Comparison of ENCODE assay signal across 8 cellular contexts in genomic region chr17:35763767-35764122, GRCh38. TPM values are rescaled to one million over a fixed set of nuclear protein-coding genes. Genes with fewer than 3 reads are reported as not detected.
A peak's percentile ranks its signal among the peaks of the same experiment; 100 is the strongest.
DNase-seq lines count a peak whose midpoint lies in the region; ATAC-seq, FAIRE-seq and TF ChIP-seq lines count a peak whose summit lies in the region.

No MANE protein-coding gene starts in this region.

- no peak overlapping the region for H3K9ac ChIP-seq in GM12878 (ENCODE audit: control insufficient read depth, insufficient read depth, low read length)
- H3K9ac ChIP-seq in mucosa of stomach (ENCODE audit: low read length), result peak overlapping the region; percentile 34

- no peak for FAIRE-seq in GM12878 (lab: Jason Lieb, UNC)

- TF ChIP-seq CTCF in GM12878 (IDR thresholded peaks at IDR 0.05 in 2 of 3, conservative IDR thresholded peaks at IDR 0.05 in 1 of 3; ENCODE audit: control insufficient read depth in 2 of 3, extremely low read depth in 1 of 3, insufficient read depth in 1 of 3, low read depth in 3 of 3, low read length in 3 of 3) (no peak), vagina (IDR thresholded peaks at IDR 0.05) (no peak), GM10266 (IDR thresholded peaks at IDR 0.05; ENCODE audit: control insufficient read depth, insufficient read depth, low read depth, missing control alignments) (no peak)

- TF ChIP-seq POLR2A in GM12878 (IDR thresholded peaks at IDR 0.05; ENCODE audit: low read depth, low read length) (no peak), vagina (IDR thresholded peaks at IDR 0.05) (no peak)

- no peak overlapping the region for H3K27ac ChIP-seq in GM12878 (ENCODE audit: control insufficient read depth, insufficient read depth)
- H3K27ac ChIP-seq in vagina, result no peak overlapping the region

- RAD21 ChIA-PET in GM12878 (lab: Charles Lee; ENCODE audit: unreplicated experiment), result interaction anchor here (0.7 to 2.9 kb wide), 8 partner anchors 16 to 441 kb away, joined by 3 to 50 read pairs (median 4); partner anchors contain the start of gene TAF15

- CTCF ChIA-PET in GM12878 (lab: Yijun Ruan, JAX), result interaction anchor here (0.7 to 8.3 kb wide), 49 partner anchors 8 to 241 kb away, joined by 3 to 220 read pairs (median 4); partner anchors contain the start of genes GAS2L2, RDM1, SLFN12L and TAF15

- no TSS peak for BruUV-seq in GM12878 (replicated peaks; lab: Mats Ljungman, UMichigan)

- intact Hi-C loops in GM12878 (cut with micrococcal nuclease; ENCODE audit: unreplicated experiment) (no loop called here), vagina (cut with DNase I) (loop anchor here (2.0 kb wide), 1 partner anchor 41 kb away; no protein-coding TSS in a partner anchor)

- in situ Hi-C loops in GM12878 (cut with MboI), result no loop called here

- no peak for TF ChIP-seq RAD21 in GM12878 (IDR thresholded peaks at IDR 0.05; ENCODE audit: insufficient read depth, low read depth, low read length)

- no peaks in the 10 kb centered on the region for H3K9me3 Mint-ChIP-seq in stimulated activated naive CD8-positive, alpha-beta T cell treated with anti-CD3 and anti-CD28 coated beads, Interleukin-15, Interleukin-2, amounts not matched to agents 100 ng/mL and 50 ng/mL, for 24 hours

- H2AFZ ChIP-seq in GM12878 (ENCODE audit: control insufficient read depth, low read depth, low read length), result peak overlapping the region; percentile 62; the same call in 1 of the 2 replicates

- DNase-seq in stimulated activated naive CD8-positive, alpha-beta T cell treated with anti-CD3 and anti-CD28 coated beads, Interleukin-15, Interleukin-2, amounts not matched to agents 100 U/mL and 50 U/mL, for 24 hours, result no peak
- DNase-seq in GM12878 (ENCODE audit: low read depth, low spot score) (no peak), vagina (ENCODE audit: extremely low spot score in 2 of 2) (no peak), COR-L47 (lab: John Stamatoyannopoulos, UW) (no peak), GM10266 (ENCODE audit: extremely low spot score) (no peak)

- peaks cover 8% of the 10 kb centered on the region for H3K4me1 Mint-ChIP-seq in stimulated activated naive CD8-positive, alpha-beta T cell treated with anti-CD3 and anti-CD28 coated beads, Interleukin-15, Interleukin-2, amounts not matched to agents 100 ng/mL and 50 ng/mL, for 24 hours (ENCODE audit: low read depth)

- TF ChIP-seq EP300 in GM12878 (IDR thresholded peaks at IDR 0.05; ENCODE audit: borderline replicate concordance in 1 of 2, control insufficient read depth in 1 of 2, low read depth in 2 of 2, low read length in 2 of 2), result no peak

- ATAC-seq in stimulated activated naive CD8-positive, alpha-beta T cell treated with anti-CD3 and anti-CD28 coated beads, Interleukin-15, Interleukin-2, amounts not matched to agents 100 U/mL and 50 U/mL, for 24 hours, result no peak
- no peak for ATAC-seq in GM12878
- no peak for ATAC-seq in HG03175 (IDR thresholded peaks at IDR 0.05; ENCODE audit: unreplicated experiment)

- H3K4me1 ChIP-seq in GM12878 (ENCODE audit: control insufficient read depth, insufficient read depth, low read length) (peaks cover 5% of the 10 kb centered on the region), mucosa of stomach (ENCODE audit: control insufficient read depth, insufficient read depth, low read length) (peaks cover 16% of the 10 kb centered on the region), vagina (peaks cover 12% of the 10 kb centered on the region)

- 36% methylated on average over 17 of the region's 17 CpGs for WGBS in GM12878 (ENCODE audit: insufficient coverage, insufficient replicate concordance, low lambda C conversion rate, missing lambda C conversion rate)

- SMC1A ChIA-PET in GM12878 (lab: Charles Lee; ENCODE audit: uncharacterized antibody, unreplicated experiment), result interaction anchor here (0.7 to 3.6 kb wide), 10 partner anchors 16 to 206 kb away, joined by 3 to 33 read pairs (median 4); partner anchors contain the start of gene TAF15

- no peaks in the 10 kb centered on the region for H3K36me3 ChIP-seq in GM12878 (ENCODE audit: control insufficient read depth in 2 of 2, insufficient read depth in 2 of 2, low read length in 1 of 2)
- H3K36me3 ChIP-seq in mucosa of stomach (ENCODE audit: control insufficient read depth, insufficient read depth, low read length), result no peaks in the 10 kb centered on the region
- no peaks in the 10 kb centered on the region for H3K36me3 ChIP-seq in vagina

- H3K27me3 ChIP-seq in GM12878 (replicated peaks in 1 of 2; ENCODE audit: control insufficient read depth in 2 of 2, insufficient read depth in 2 of 2, low read length in 1 of 2), result peaks cover 0 to 3% of the 10 kb centered on the region in 2 experiments
- H3K27me3 ChIP-seq in mucosa of stomach (ENCODE audit: control insufficient read depth, insufficient read depth, low read length), result no peaks in the 10 kb centered on the region
- H3K27me3 ChIP-seq in vagina, result no peaks in the 10 kb centered on the region

- no peak overlapping the region for H3K27ac Mint-ChIP-seq in stimulated activated naive CD8-positive, alpha-beta T cell treated with anti-CD3 and anti-CD28 coated beads, Interleukin-15, Interleukin-2, amounts not matched to agents 100 ng/mL and 50 ng/mL, for 24 hours

- H3K9me3 ChIP-seq in GM12878 (replicated peaks; ENCODE audit: control insufficient read depth, insufficient read depth, low read length) (no peaks in the 10 kb centered on the region), mucosa of stomach (ENCODE audit: control insufficient read depth, low read length) (no peaks in the 10 kb centered on the region), vagina (no peaks in the 10 kb centered on the region)

- POLR2A ChIA-PET in GM12878 (lab: Charles Lee), result interaction anchor here (0.6 to 2.3 kb wide), 5 partner anchors 33 to 162 kb away, joined by 3 to 24 read pairs (median 3); partner anchors contain the start of gene TAF15

- no peaks in the 10 kb centered on the region for H4K20me1 ChIP-seq in GM12878 (ENCODE audit: control insufficient read depth, insufficient read depth)

- H3K4me3 ChIP-seq in GM12878, result no peak overlapping the region
- no peak overlapping the region for H3K4me3 ChIP-seq in mucosa of stomach (ENCODE audit: low read length)
- H3K4me3 ChIP-seq in vagina, result peak overlapping the region; percentile 35 to 47

- H3K36me3 Mint-ChIP-seq in stimulated activated naive CD8-positive, alpha-beta T cell treated with anti-CD3 and anti-CD28 coated beads, Interleukin-15, Interleukin-2, amounts not matched to agents 100 ng/mL and 50 ng/mL, for 24 hours (ENCODE audit: low read depth), result no peaks in the 10 kb centered on the region

- no peaks in the 10 kb centered on the region for H3K79me2 ChIP-seq in GM12878 (ENCODE audit: control insufficient read depth, insufficient read depth, low read length)

- H3K27me3 Mint-ChIP-seq in stimulated activated naive CD8-positive, alpha-beta T cell treated with anti-CD3 and anti-CD28 coated beads, Interleukin-15, Interleukin-2, amounts not matched to agents 100 ng/mL and 50 ng/mL, for 24 hours, result no peaks in the 10 kb centered on the region

- H3K4me3 Mint-ChIP-seq in stimulated activated naive CD8-positive, alpha-beta T cell treated with anti-CD3 and anti-CD28 coated beads, Interleukin-15, Interleukin-2, amounts not matched to agents 100 ng/mL and 50 ng/mL, for 24 hours, result peak overlapping the region; percentile 60

- peak overlapping the region; percentile 79 for H3K4me2 ChIP-seq in GM12878 (ENCODE audit: control insufficient read depth, insufficient read depth)

RNA-seq across cellular contexts. Expression of gene C17orf50, which starts 3.1 kb away (rescaled TPM):
- total RNA-seq in GM12878 (2013; cell fraction: nucleolus; rRNA removed), result not detected in 2 replicates
- total RNA-seq in GM12878 (2014; rRNA removed) (not detected in 2 replicates), GM12878 (2014; rRNA removed; fragmentation: Illumina TruSeq; extraction: Trizol) (not detected in 2 replicates), GM12878 (2021) (not detected in 2 replicates), vagina (not detected)
- not detected for polyA plus RNA-seq in GM12878 (2011; ENCODE audit: low read depth)
- polyA plus RNA-seq in GM12878 (2011; rRNA removed) (not detected in 2 replicates), GM12878 (2014; fragmentation: Illumina TruSeq; extraction: Trizol) (not detected in 2 replicates), GM12878 (2014; fragmentation: Nextera tagmentation; extraction: Ambion mirVana) (not detected), GM12878 (2014; rRNA removed) (not detected in 2 replicates), GM12878 (2016; fragmentation: Nextera tagmentation; extraction: Ambion mirVana) (under 1 TPM in 1 of 2 experiments, not detected in 1; 0.16 TPM)
- not detected in 2 replicates for polyA plus RNA-seq in GM12878 (2011; cell fraction: cytosol; rRNA removed)
- not detected in 2 replicates for polyA plus RNA-seq in GM12878 (2011; cell fraction: nucleus; rRNA removed)
- not detected in 2 replicates for polyA plus RNA-seq in GM12878 (2012)
- polyA minus RNA-seq in GM12878 (2011; rRNA and poly(A)+ RNA removed), result not detected in 2 replicates
- polyA minus RNA-seq in GM12878 (2011; cell fraction: cytosol; rRNA and poly(A)+ RNA removed), result not detected in 2 replicates
- not detected in 2 replicates for polyA minus RNA-seq in GM12878 (2011; cell fraction: nucleus; rRNA and poly(A)+ RNA removed)

RNA-seq across cellular contexts. Expression of gene GAS2L2, which starts 10.7 kb away (rescaled TPM):
- not detected in 2 replicates for total RNA-seq in GM12878 (2013; cell fraction: nucleolus; rRNA removed)
- not detected in 2 replicates for total RNA-seq in GM12878 (2014; rRNA removed)
- total RNA-seq in GM12878 (2014; rRNA removed; fragmentation: Illumina TruSeq; extraction: Trizol), result not detected in 2 replicates
- total RNA-seq in GM12878 (2021), result not detected in 2 replicates
- not detected for polyA plus RNA-seq in GM12878 (2011; ENCODE audit: low read depth)
- polyA plus RNA-seq in GM12878 (2011; rRNA removed), result not detected in 2 replicates
- 0.03 TPM in 1 of 2 replicates, not detected in the other for polyA plus RNA-seq in GM12878 (2011; cell fraction: cytosol; rRNA removed)
- 0.03 TPM in 1 of 2 replicates, not detected in the other for polyA plus RNA-seq in GM12878 (2011; cell fraction: nucleus; rRNA removed)
- not detected in 2 replicates for polyA plus RNA-seq in GM12878 (2012)
- 0.01 TPM in 1 of 2 replicates, not detected in the other for polyA plus RNA-seq in GM12878 (2014; fragmentation: Illumina TruSeq; extraction: Trizol)
- not detected for polyA plus RNA-seq in GM12878 (2014; fragmentation: Nextera tagmentation; extraction: Ambion mirVana)
- not detected in 2 replicates for polyA plus RNA-seq in GM12878 (2014; rRNA removed)
- polyA plus RNA-seq in GM12878 (2016; fragmentation: Nextera tagmentation; extraction: Ambion mirVana), result not detected
- not detected in 2 replicates for polyA minus RNA-seq in GM12878 (2011; rRNA and poly(A)+ RNA removed)
- not detected in 2 replicates for polyA minus RNA-seq in GM12878 (2011; cell fraction: cytosol; rRNA and poly(A)+ RNA removed)
- polyA minus RNA-seq in GM12878 (2011; cell fraction: nucleus; rRNA and poly(A)+ RNA removed), result not detected in 2 replicates
- total RNA-seq in vagina, result not detected

RNA-seq across cellular contexts. Expression of gene MMP28, which starts 31.7 kb away (rescaled TPM):
- not detected in 2 replicates for total RNA-seq in GM12878 (2013; cell fraction: nucleolus; rRNA removed)
- total RNA-seq in GM12878 (2014; rRNA removed) (not detected in 2 replicates), GM12878 (2014; rRNA removed; fragmentation: Illumina TruSeq; extraction: Trizol) (not detected in 2 replicates), GM12878 (2021) (not detected in 2 replicates), vagina (32.2 TPM)
- not detected for polyA plus RNA-seq in GM12878 (2011; ENCODE audit: low read depth)
- polyA plus RNA-seq in GM12878 (2011; rRNA removed) (not detected in 2 replicates), GM12878 (2014; fragmentation: Illumina TruSeq; extraction: Trizol) (not detected in 2 replicates), GM12878 (2014; fragmentation: Nextera tagmentation; extraction: Ambion mirVana) (not detected), GM12878 (2014; rRNA removed) (not detected in 2 replicates), GM12878 (2016; fragmentation: Nextera tagmentation; extraction: Ambion mirVana) (not detected)
- polyA plus RNA-seq in GM12878 (2011; cell fraction: cytosol; rRNA removed), result not detected in 2 replicates
- not detected in 2 replicates for polyA plus RNA-seq in GM12878 (2011; cell fraction: nucleus; rRNA removed)
- polyA plus RNA-seq in GM12878 (2012), result not detected in 2 replicates
- polyA minus RNA-seq in GM12878 (2011; rRNA and poly(A)+ RNA removed), result not detected in 2 replicates
- polyA minus RNA-seq in GM12878 (2011; cell fraction: cytosol; rRNA and poly(A)+ RNA removed), result 1.9 TPM in 1 of 2 replicates, not detected in the other
- not detected in 2 replicates for polyA minus RNA-seq in GM12878 (2011; cell fraction: nucleus; rRNA and poly(A)+ RNA removed)

RNA-seq across cellular contexts. Expression of gene RASL10B, which starts 32.3 kb away (rescaled TPM):
- total RNA-seq in GM12878 (2013; cell fraction: nucleolus; rRNA removed), result not detected in 2 replicates
- total RNA-seq in GM12878 (2014; rRNA removed) (not detected in 2 replicates), GM12878 (2014; rRNA removed; fragmentation: Illumina TruSeq; extraction: Trizol) (not detected in 2 replicates), GM12878 (2021) (0.05 TPM in 1 of 2 replicates, not detected in the other), vagina (9.1 TPM)
- not detected for polyA plus RNA-seq in GM12878 (2011; ENCODE audit: low read depth)
- polyA plus RNA-seq in GM12878 (2011; rRNA removed) (not detected in 2 replicates), GM12878 (2014; fragmentation: Illumina TruSeq; extraction: Trizol) (not detected in 2 replicates), GM12878 (2014; fragmentation: Nextera tagmentation; extraction: Ambion mirVana) (not detected), GM12878 (2014; rRNA removed) (not detected in 2 replicates), GM12878 (2016; fragmentation: Nextera tagmentation; extraction: Ambion mirVana) (not detected)
- polyA plus RNA-seq in GM12878 (2011; cell fraction: cytosol; rRNA removed), result not detected in 2 replicates
- polyA plus RNA-seq in GM12878 (2011; cell fraction: nucleus; rRNA removed), result not detected in 2 replicates
- polyA plus RNA-seq in GM12878 (2012), result not detected in 2 replicates
- not detected in 2 replicates for polyA minus RNA-seq in GM12878 (2011; rRNA and poly(A)+ RNA removed)
- polyA minus RNA-seq in GM12878 (2011; cell fraction: cytosol; rRNA and poly(A)+ RNA removed), result not detected in 2 replicates
- polyA minus RNA-seq in GM12878 (2011; cell fraction: nucleus; rRNA and poly(A)+ RNA removed), result not detected in 2 replicates

RNA-seq across cellular contexts. Expression of gene TAF15, which starts 45.5 kb away (rescaled TPM):
- 439 and 441 TPM in 2 replicates for total RNA-seq in GM12878 (2013; cell fraction: nucleolus; rRNA removed)
- total RNA-seq in GM12878 (2014; rRNA removed) (41.9 and 46.2 TPM in 2 replicates), GM12878 (2014; rRNA removed; fragmentation: Illumina TruSeq; extraction: Trizol) (38.9 and 49.9 TPM in 2 replicates), GM12878 (2021) (202 and 205 TPM in 2 replicates), vagina (74.9 TPM)
- polyA plus RNA-seq in GM12878 (2011; ENCODE audit: low read depth), result 123 TPM
- polyA plus RNA-seq in GM12878 (2011; rRNA removed) (49.4 and 75.4 TPM in 2 replicates), GM12878 (2014; fragmentation: Illumina TruSeq; extraction: Trizol) (259 and 331 TPM in 2 replicates), GM12878 (2014; fragmentation: Nextera tagmentation; extraction: Ambion mirVana) (10 to 100 TPM in 1 of 2 experiments, 1 to 10 TPM in 1; 9.5 to 17.1 TPM), GM12878 (2014; rRNA removed) (131 and 137 TPM in 2 replicates), GM12878 (2016; fragmentation: Nextera tagmentation; extraction: Ambion mirVana) (10 to 100 TPM; 24.2 to 25.5 TPM)
- polyA plus RNA-seq in GM12878 (2011; cell fraction: cytosol; rRNA removed), result 45.6 and 59.7 TPM in 2 replicates
- 64.3 and 96.8 TPM in 2 replicates for polyA plus RNA-seq in GM12878 (2011; cell fraction: nucleus; rRNA removed)
- polyA plus RNA-seq in GM12878 (2012), result 152 and 223 TPM in 2 replicates
- polyA minus RNA-seq in GM12878 (2011; rRNA and poly(A)+ RNA removed), result 67.4 and 105 TPM in 2 replicates
- polyA minus RNA-seq in GM12878 (2011; cell fraction: cytosol; rRNA and poly(A)+ RNA removed), result 25.9 and 45.4 TPM in 2 replicates
- 84.5 and 117 TPM in 2 replicates for polyA minus RNA-seq in GM12878 (2011; cell fraction: nucleus; rRNA and poly(A)+ RNA removed)

Comparison
In these comparisons a context has a peak if more than half of its experiments do, and no peak if none do; other contexts are left out.
1. H3K4me3 ChIP-seq: peak in vagina (2 of 2); none in GM12878 (single experiment) and mucosa of stomach (single experiment).
2. RNA of gene MMP28, which starts 31.7 kb away (total RNA-seq): 32.2 TPM in vagina (single experiment); not detected in GM12878; every median in the first group is over 10 times any median in the second.